Comparison of ENCODE assay signal across 13 cellular contexts in the genomic region with DNA sequence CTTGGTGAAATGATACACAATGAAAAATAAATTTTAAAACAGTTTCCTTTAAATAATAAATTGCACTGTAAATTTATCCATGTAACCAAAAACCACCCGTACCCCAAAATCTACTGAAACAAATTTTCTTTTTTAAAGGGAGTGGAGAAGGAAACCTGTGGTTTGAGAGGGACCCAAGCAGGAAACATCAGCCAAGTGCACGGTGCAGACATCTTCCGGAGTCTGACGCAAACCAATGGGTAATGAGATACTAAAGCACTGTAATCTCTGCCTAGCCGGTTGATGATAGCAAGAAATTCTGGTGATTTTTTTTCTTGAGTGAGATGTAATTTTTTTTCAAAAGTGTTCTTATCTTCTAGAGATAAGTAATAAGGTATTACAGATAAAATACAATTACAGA.
DNase-seq lines count a peak whose midpoint lies in the region; ATAC-seq and TF ChIP-seq lines count a peak whose summit lies in the region.
"Had no signal": no experiment of that assay in that cellular context is flagged by ENCODE, and none has a peak within 500 bp of the region (broad histone marks: within the 10 kb centered on the region; RNA-seq: fewer than 3 reads in every experiment).

No MANE protein-coding gene starts in this region.

- H3K36me3 ChIP-seq in GM23338 (ENCODE audit: insufficient read depth) (no peaks in the 10 kb centered on the region), endodermal cell (ENCODE audit: control insufficient read depth, insufficient read depth, low read length) (peaks cover 61% of the 10 kb centered on the region)
- H3K36me3 ChIP-seq: breast epithelium, right atrium auricular region had no signal

- H3K27me3 ChIP-seq in GM23338 (ENCODE audit: insufficient read depth): no peaks in the 10 kb centered on the region
- no peaks in the 10 kb centered on the region for H3K27me3 ChIP-seq in endodermal cell (ENCODE audit: control insufficient read depth, insufficient read depth, low read length, poor library complexity, severe bottlenecking)
- H3K27me3 ChIP-seq: breast epithelium, right atrium auricular region had no signal

- 90 to 94% methylated on average over 3 to 5 of the region's 5 CpGs for WGBS in endodermal cell (ENCODE audit: insufficient coverage in 1 of 2, insufficient read length in 1 of 2), 2 experiments

- no peak overlapping the region for H3K4me3 ChIP-seq in GM23338
- H3K4me3 ChIP-seq in endodermal cell (ENCODE audit: low read length): no peak overlapping the region
- H3K4me3 ChIP-seq: breast epithelium, right atrium auricular region had no signal

- peaks cover 4% of the 10 kb centered on the region for H3K36me3 Mint-ChIP-seq in activated naive CD4-positive, alpha-beta T cell treated with anti-CD3 and anti-CD28 coated beads, Interleukin-2, amount 50 U/mL, for 24 hours
- H3K36me3 Mint-ChIP-seq in GM23338 (ENCODE audit: low read depth): no peaks in the 10 kb centered on the region
- peaks cover 62% of the 10 kb centered on the region for H3K36me3 Mint-ChIP-seq in endodermal cell (ENCODE audit: low read depth)

- H3K27ac Mint-ChIP-seq in activated naive CD4-positive, alpha-beta T cell treated with anti-CD3 and anti-CD28 coated beads, Interleukin-2, amount 50 U/mL, for 24 hours: peak overlapping the region; percentile 86
- H3K27ac Mint-ChIP-seq in GM23338 (no peak overlapping the region), endodermal cell (no peak overlapping the region)

- H3K4me3 Mint-ChIP-seq in activated naive CD4-positive, alpha-beta T cell treated with anti-CD3 and anti-CD28 coated beads, Interleukin-2, amount 50 U/mL, for 24 hours: peak overlapping the region; percentile 65
- H3K4me3 Mint-ChIP-seq in GM23338: no peak overlapping the region
- H3K4me3 Mint-ChIP-seq in endodermal cell: no peak overlapping the region

- no peaks in the 10 kb centered on the region for H3K79me2 ChIP-seq in GM23338 (replicated peaks; ENCODE audit: insufficient read depth)

- no peak overlapping the region for H3K27ac ChIP-seq in GM23338 (ENCODE audit: low read depth)
- no peak overlapping the region for H3K27ac ChIP-seq in endodermal cell (ENCODE audit: low read depth, low read length)
- H3K27ac ChIP-seq: breast epithelium, right atrium auricular region had no signal

- ATAC-seq in GM19395 (IDR thresholded peaks at IDR 0.05; ENCODE audit: unreplicated experiment): peak; percentile 39
- no peak for ATAC-seq in GM23338
- ATAC-seq in GM18520 (IDR thresholded peaks at IDR 0.05; ENCODE audit: unreplicated experiment): no peak
- ATAC-seq: left ventricle myocardium superior had no signal

- no peaks in the 10 kb centered on the region for H4K20me1 ChIP-seq in GM23338 (replicated peaks; ENCODE audit: insufficient read depth)

- no peaks in the 10 kb centered on the region for H3F3A ChIP-seq in GM23338 (replicated peaks; ENCODE audit: low read depth)

- no peak overlapping the region for H2AFZ ChIP-seq in GM23338

- H3K4me2 ChIP-seq in GM23338: no peak overlapping the region

- H3K9me2 ChIP-seq in GM23338 (ENCODE audit: insufficient read depth): no peaks in the 10 kb centered on the region

- DNase-seq in T-helper 9 cell: peak; percentile 23
- peak; percentile 14 for DNase-seq in stimulated activated CD4-positive, alpha-beta T cell treated with anti-CD3 and anti-CD28 coated beads, Interleukin-2, amount 100 ng/mL, for 4 hours (ENCODE audit: low read depth)
- no peak for DNase-seq in GM23338 (ENCODE audit: low spot score)
- DNase-seq in endodermal cell: no peak
- no peak for DNase-seq in NCI-H345 treated with DMSO at 0.1 percent for 48 hours (lab: John Stamatoyannopoulos, UW; ENCODE audit: unreplicated experiment)
- DNase-seq: left ventricle myocardium superior, NCI-H774 had no signal

- H3K9me3 Mint-ChIP-seq in activated naive CD4-positive, alpha-beta T cell treated with anti-CD3 and anti-CD28 coated beads, Interleukin-2, amount 50 U/mL, for 24 hours: peaks cover 4% of the 10 kb centered on the region
- H3K9me3 Mint-ChIP-seq in GM23338: no peaks in the 10 kb centered on the region
- no peaks in the 10 kb centered on the region for H3K9me3 Mint-ChIP-seq in endodermal cell
- H3K9me3 Mint-ChIP-seq: IgD-negative memory B cell had no signal

- no peak overlapping the region for H3K9ac ChIP-seq in endodermal cell (ENCODE audit: extremely low read depth, low read length, poor library complexity, severe bottlenecking)

- H3K9me3 ChIP-seq in endodermal cell (ENCODE audit: control insufficient read depth, low read length): peaks cover 7% of the 10 kb centered on the region
- H3K9me3 ChIP-seq: breast epithelium, right atrium auricular region had no signal

- H3K4me1 ChIP-seq in GM23338 (ENCODE audit: insufficient read depth) (no peaks in the 10 kb centered on the region), endodermal cell (ENCODE audit: control insufficient read depth, insufficient read depth, low read length) (peaks cover 6% of the 10 kb centered on the region)
- H3K4me1 ChIP-seq: breast epithelium had no signal

- TF ChIP-seq CTCF in GM23338 (conservative IDR thresholded peaks at IDR 0.05; ENCODE audit: low read depth in 2 of 2): no peak
- no peak for TF ChIP-seq CTCF in endodermal cell (conservative IDR thresholded peaks at IDR 0.05)

- no peaks in the 10 kb centered on the region for H3K27me3 Mint-ChIP-seq in activated naive CD4-positive, alpha-beta T cell treated with anti-CD3 and anti-CD28 coated beads, Interleukin-2, amount 50 U/mL, for 24 hours
- H3K27me3 Mint-ChIP-seq in GM23338 (ENCODE audit: insufficient read depth, low read depth, poor library complexity) (peaks cover 3% of the 10 kb centered on the region), endodermal cell (ENCODE audit: insufficient read depth) (no peaks in the 10 kb centered on the region)
- H3K27me3 Mint-ChIP-seq: IgD-negative memory B cell had no signal

- peaks cover 73% of the 10 kb centered on the region for H3K4me1 Mint-ChIP-seq in activated naive CD4-positive, alpha-beta T cell treated with anti-CD3 and anti-CD28 coated beads, Interleukin-2, amount 50 U/mL, for 24 hours
- H3K4me1 Mint-ChIP-seq in GM23338 (no peaks in the 10 kb centered on the region), endodermal cell (peaks cover 4% of the 10 kb centered on the region)

TF ChIP-seq in GM23338, 12 proteins besides CTCF, POLR2A, EP300 and RAD21 (continues in another document):
- TF ChIP-seq STAT1 (IDR thresholded peaks at IDR 0.05; ENCODE audit: unreplicated experiment) (no peak), EZH2 (IDR thresholded peaks at IDR 0.05; ENCODE audit: low read depth, unreplicated experiment) (no peak), ZNF114 (CRISPR knock-in tag; IDR thresholded peaks at IDR 0.05) (no peak), POLR2AphosphoS5 (IDR thresholded peaks at IDR 0.05; ENCODE audit: low read depth) (no peak), EZH2phosphoT487 (IDR thresholded peaks at IDR 0.05; ENCODE audit: unreplicated experiment) (no peak), ZNF331 (CRISPR knock-in tag; IDR thresholded peaks at IDR 0.05; ENCODE audit: low read depth) (no peak)
- TF ChIP-seq, protein P1, sequence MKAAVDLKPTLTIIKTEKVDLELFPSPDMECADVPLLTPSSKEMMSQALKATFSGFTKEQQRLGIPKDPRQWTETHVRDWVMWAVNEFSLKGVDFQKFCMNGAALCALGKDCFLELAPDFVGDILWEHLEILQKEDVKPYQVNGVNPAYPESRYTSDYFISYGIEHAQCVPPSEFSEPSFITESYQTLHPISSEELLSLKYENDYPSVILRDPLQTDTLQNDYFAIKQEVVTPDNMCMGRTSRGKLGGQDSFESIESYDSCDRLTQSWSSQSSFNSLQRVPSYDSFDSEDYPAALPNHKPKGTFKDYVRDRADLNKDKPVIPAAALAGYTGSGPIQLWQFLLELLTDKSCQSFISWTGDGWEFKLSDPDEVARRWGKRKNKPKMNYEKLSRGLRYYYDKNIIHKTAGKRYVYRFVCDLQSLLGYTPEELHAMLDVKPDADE (IDR thresholded peaks at IDR 0.05): no peak
- TF ChIP-seq, protein P2, sequence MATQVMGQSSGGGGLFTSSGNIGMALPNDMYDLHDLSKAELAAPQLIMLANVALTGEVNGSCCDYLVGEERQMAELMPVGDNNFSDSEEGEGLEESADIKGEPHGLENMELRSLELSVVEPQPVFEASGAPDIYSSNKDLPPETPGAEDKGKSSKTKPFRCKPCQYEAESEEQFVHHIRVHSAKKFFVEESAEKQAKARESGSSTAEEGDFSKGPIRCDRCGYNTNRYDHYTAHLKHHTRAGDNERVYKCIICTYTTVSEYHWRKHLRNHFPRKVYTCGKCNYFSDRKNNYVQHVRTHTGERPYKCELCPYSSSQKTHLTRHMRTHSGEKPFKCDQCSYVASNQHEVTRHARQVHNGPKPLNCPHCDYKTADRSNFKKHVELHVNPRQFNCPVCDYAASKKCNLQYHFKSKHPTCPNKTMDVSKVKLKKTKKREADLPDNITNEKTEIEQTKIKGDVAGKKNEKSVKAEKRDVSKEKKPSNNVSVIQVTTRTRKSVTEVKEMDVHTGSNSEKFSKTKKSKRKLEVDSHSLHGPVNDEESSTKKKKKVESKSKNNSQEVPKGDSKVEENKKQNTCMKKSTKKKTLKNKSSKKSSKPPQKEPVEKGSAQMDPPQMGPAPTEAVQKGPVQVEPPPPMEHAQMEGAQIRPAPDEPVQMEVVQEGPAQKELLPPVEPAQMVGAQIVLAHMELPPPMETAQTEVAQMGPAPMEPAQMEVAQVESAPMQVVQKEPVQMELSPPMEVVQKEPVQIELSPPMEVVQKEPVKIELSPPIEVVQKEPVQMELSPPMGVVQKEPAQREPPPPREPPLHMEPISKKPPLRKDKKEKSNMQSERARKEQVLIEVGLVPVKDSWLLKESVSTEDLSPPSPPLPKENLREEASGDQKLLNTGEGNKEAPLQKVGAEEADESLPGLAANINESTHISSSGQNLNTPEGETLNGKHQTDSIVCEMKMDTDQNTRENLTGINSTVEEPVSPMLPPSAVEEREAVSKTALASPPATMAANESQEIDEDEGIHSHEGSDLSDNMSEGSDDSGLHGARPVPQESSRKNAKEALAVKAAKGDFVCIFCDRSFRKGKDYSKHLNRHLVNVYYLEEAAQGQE (IDR thresholded peaks at IDR 0.05; ENCODE audit: unreplicated experiment): no peak

Comparison
In these comparisons a context has a peak if more than half of its experiments do, and no peak if none do; other contexts are left out.
1. DNase-seq: peak in T-helper 9 cell (single experiment) and stimulated activated CD4-positive, alpha-beta T cell treated with anti-CD3 and anti-CD28 coated beads, Interleukin-2, amount 100 ng/mL, for 4 hours (single experiment); none in GM23338 (single experiment), endodermal cell (single experiment) and NCI-H345 treated with DMSO at 0.1 percent for 48 hours (single experiment).